In the genomic region with DNA sequence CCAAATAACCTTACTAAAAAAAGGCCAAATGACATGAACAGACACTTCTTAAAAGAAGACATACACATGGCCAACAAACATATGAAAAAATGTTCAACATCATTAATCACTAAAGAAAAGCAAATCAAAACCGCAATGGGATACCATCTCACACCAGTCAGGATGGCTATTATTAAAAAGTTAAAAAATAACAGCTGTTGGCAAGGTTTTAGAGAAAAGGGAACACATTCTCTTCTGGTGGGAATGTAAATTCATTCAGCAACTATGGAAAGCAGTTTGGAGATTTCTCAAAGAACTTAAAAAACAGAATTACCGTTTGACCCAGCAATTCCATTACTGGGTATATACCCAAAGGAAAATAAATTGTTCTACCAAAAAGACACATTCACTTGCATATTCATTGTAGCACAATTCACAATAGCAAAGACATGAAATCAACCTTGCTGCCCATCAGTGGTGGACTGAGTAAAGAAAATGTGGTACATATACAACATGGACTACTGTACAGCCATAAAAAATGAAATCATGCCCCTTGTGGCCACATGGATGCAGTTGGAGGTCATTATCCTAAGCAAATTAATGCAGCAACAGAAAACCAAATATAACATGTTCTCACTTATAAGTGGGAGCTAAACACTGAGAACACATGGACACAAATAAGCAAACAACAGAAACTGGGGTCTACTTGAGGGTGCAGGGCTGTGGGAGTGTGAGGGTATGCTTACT, we compare ENCODE assay signal across 23 cellular contexts.
DNase-seq lines count a peak whose midpoint lies in the region; ATAC-seq, FAIRE-seq and TF ChIP-seq lines count a peak whose summit lies in the region.
"Had no signal": no experiment of that assay in that cellular context is flagged by ENCODE, and none has a peak within 500 bp of the region (broad histone marks: within the 10 kb centered on the region; RNA-seq: fewer than 3 reads in every experiment).

No MANE protein-coding gene starts in this region.

- no peak overlapping the region for H3K4me3 ChIP-seq in fibroblast of villous mesenchyme (ENCODE audit: low read depth, low read length)
- H3K4me3 ChIP-seq: adrenal gland, breast epithelium, colonic mucosa, SJCRH30, skin epidermis, transverse colon had no signal

- no peak for ATAC-seq in GM21515 (IDR thresholded peaks at IDR 0.05; ENCODE audit: unreplicated experiment)

- no peak for FAIRE-seq in RCC 7860 (lab: Jason Lieb, UNC)

- DNase-seq in DMS53 (lab: John Stamatoyannopoulos, UW) (peak; percentile 4), DMS53 treated with DMSO at 0.1 percent for 48 hours (lab: John Stamatoyannopoulos, UW; ENCODE audit: unreplicated experiment) (no peak), RCC 7860 (ENCODE audit: low spot score) (peak; percentile 20), fibroblast of villous mesenchyme (ENCODE audit: low read depth) (peak; percentile 49), NCI-H2227 treated with DMSO at 0.1 percent for 48 hours (lab: John Stamatoyannopoulos, UW) (no peak), dedifferentiated amniotic fluid mesenchymal stem cell (ENCODE audit: extremely low spot score) (no peak), NCI-H2029 (lab: John Stamatoyannopoulos, UW) (no peak)
- DNase-seq: 8988T; activated CD8-positive, alpha-beta memory T cell treated with anti-CD3 and anti-CD28 coated beads for 24 hours; activated gamma-delta T cell treated with Interleukin-2 at 50 U/mL for 16 hours; activated T-cell treated with anti-CD3 and anti-CD28 coated beads, Interleukin-2, amount 50 U/mL, for 1 hour; adrenal gland; colonic mucosa; EL; head of caudate nucleus; NCI-H1436; NCI-H510A treated with DMSO at 0.1 percent for 48 hours; nucleus accumbens; SJCRH30; transverse colon had no signal

- no peak for TF ChIP-seq CTCF in fibroblast of villous mesenchyme (IDR thresholded peaks at IDR 0.05; ENCODE audit: insufficient read depth, low read depth, low read length)

Comparison
In these comparisons a context has a peak if more than half of its experiments do, and no peak if none do; other contexts are left out.
1. DNase-seq: peak in DMS53 (single experiment), RCC 7860 (single experiment) and fibroblast of villous mesenchyme (single experiment); none in DMS53 treated with DMSO at 0.1 percent for 48 hours (single experiment), NCI-H2227 treated with DMSO at 0.1 percent for 48 hours (single experiment), dedifferentiated amniotic fluid mesenchymal stem cell (single experiment) and NCI-H2029 (single experiment).